Comparison of ENCODE assay signal across 10 cellular contexts in the genomic region with DNA sequence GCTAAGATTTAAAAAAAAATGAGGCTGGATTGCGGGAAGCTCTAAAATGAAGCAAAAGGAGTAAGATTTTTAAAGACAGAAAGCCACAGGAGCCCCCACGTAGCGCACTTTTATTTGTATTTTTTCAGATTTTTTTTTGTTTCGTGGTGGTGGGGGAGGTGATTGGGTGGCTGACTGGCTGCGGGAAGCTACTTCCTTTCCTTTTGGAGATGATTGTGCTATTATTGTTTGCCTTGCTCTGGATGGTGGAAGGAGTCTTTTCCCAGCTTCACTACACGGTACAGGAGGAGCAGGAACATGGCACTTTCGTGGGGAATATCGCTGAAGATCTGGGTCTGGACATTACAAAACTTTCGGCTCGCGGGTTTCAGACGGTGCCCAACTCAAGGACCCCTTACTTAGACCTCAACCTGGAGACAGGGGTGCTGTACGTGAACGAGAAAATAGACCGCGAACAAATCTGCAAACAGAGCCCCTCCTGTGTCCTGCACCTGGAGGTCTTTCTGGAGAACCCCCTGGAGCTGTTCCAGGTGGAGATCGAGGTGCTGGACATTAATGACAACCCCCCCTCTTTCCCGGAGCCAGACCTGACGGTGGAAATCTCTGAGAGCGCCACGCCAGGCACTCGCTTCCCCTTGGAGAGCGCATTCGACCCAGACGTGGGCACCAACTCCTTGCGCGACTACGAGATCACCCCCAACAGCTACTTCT. TPM values are rescaled to one million over a fixed set of nuclear protein-coding genes. Genes with fewer than 3 reads are reported as not detected.
A peak's percentile ranks its signal among the peaks of the same experiment; 100 is the strongest.
DNase-seq lines count a peak whose midpoint lies in the region; ATAC-seq, FAIRE-seq and TF ChIP-seq lines count a peak whose summit lies in the region.
"Had no signal": no experiment of that assay in that cellular context is flagged by ENCODE, and none has a peak within 500 bp of the region (broad histone marks: within the 10 kb centered on the region; RNA-seq: fewer than 3 reads in every experiment).

No MANE protein-coding gene starts in this region.

- no peaks in the 10 kb centered on the region for H3K9me3 Mint-ChIP-seq in stimulated activated memory B cell treated with anti-CD40 and anti-IgM and Interleukin-4, amounts not matched to agents 10 μg/mL and 1 μg/mL and 100 μg/mL, for 72 hours

- no peak overlapping the region for H3K27ac ChIP-seq in kidney (ENCODE audit: low read depth in 2 of 2, low read length in 2 of 2)
- H3K27ac ChIP-seq: left lung had no signal

- intact Hi-C loops in kidney (cut with DNase I) = no loop called here

- H3K4me3 ChIP-seq in adipocyte (ENCODE audit: low read length) (peak overlapping the region; percentile 81), kidney (ENCODE audit: low read length in 2 of 2) (peak overlapping the region; percentile 52 to 62)

- H3K9ac ChIP-seq in adipocyte (ENCODE audit: low read length) (no peak overlapping the region), kidney (ENCODE audit: low read length in 2 of 2) (no peak overlapping the region)

- H3K36me3 ChIP-seq in adipocyte (ENCODE audit: control insufficient read depth, insufficient read depth, low read length, severe bottlenecking) (no peaks in the 10 kb centered on the region), kidney (ENCODE audit: control insufficient read depth in 1 of 2, insufficient read depth in 2 of 2, low read length in 2 of 2) (no peaks in the 10 kb centered on the region)
- H3K36me3 ChIP-seq: left lung had no signal

- TF ChIP-seq CTCF in kidney (IDR thresholded peaks at IDR 0.05; ENCODE audit: borderline replicate concordance, extremely low read depth, insufficient read depth) = no peak

- H3K27ac Mint-ChIP-seq in stimulated activated memory B cell treated with anti-CD40 and anti-IgM and Interleukin-4, amounts not matched to agents 10 μg/mL and 1 μg/mL and 100 μg/mL, for 72 hours = no peak overlapping the region

- peak; percentile 40 for DNase-seq in NCI-H748 (lab: John Stamatoyannopoulos, UW; ENCODE audit: unreplicated experiment)
- DNase-seq in NCI-H748 treated with DMSO at 0.1 percent for 48 hours (lab: John Stamatoyannopoulos, UW) = no peak
- DNase-seq in adipocyte (ENCODE audit: low read depth) = peak; percentile 47
- DNase-seq in kidney = peak; percentile 57
- peak; percentile 53 for DNase-seq in superior temporal gyrus (ENCODE audit: extremely low spot score)
- DNase-seq in MV-4-11 (lab: John Stamatoyannopoulos, UW) = no peak
- no peak for DNase-seq in activated gamma-delta T cell treated with Interleukin-2 at 50 U/mL for 16 hours
- DNase-seq: activated effector memory CD4-positive, alpha-beta T cell treated with anti-CD3 and anti-CD28 coated beads, Interleukin-2, amount 50 U/mL, for 16 hours had no signal

- H3K27me3 ChIP-seq in adipocyte (replicated peaks; ENCODE audit: control insufficient read depth, insufficient read depth, low read length) = peaks cover 62% of the 10 kb centered on the region

- H3K4me1 ChIP-seq in adipocyte (ENCODE audit: control insufficient read depth, insufficient read depth, low read length) = peaks cover 45% of the 10 kb centered on the region
- H3K4me1 ChIP-seq in kidney (ENCODE audit: control insufficient read depth in 1 of 2, insufficient read depth in 1 of 2, low read depth in 1 of 2, low read length in 2 of 2) = peaks cover 13 to 21% of the 10 kb centered on the region in 2 donors

- no peaks in the 10 kb centered on the region for H3K9me3 ChIP-seq in adipocyte (ENCODE audit: control insufficient read depth, low read length)
- H3K9me3 ChIP-seq in kidney (ENCODE audit: control insufficient read depth in 1 of 2, low read length in 2 of 2) = no peaks in the 10 kb centered on the region
- H3K9me3 ChIP-seq: left lung had no signal

- H3K27me3 Mint-ChIP-seq in stimulated activated memory B cell treated with anti-CD40 and anti-IgM and Interleukin-4, amounts not matched to agents 10 μg/mL and 1 μg/mL and 100 μg/mL, for 72 hours = peaks cover 69% of the 10 kb centered on the region

- no peak for FAIRE-seq in kidney (lab: Jason Lieb, UNC)

- ATAC-seq in stimulated activated memory B cell treated with anti-CD40 and anti-IgM and Interleukin-4, amounts not matched to agents 10 μg/mL and 1 μg/mL and 100 μg/mL, for 72 hours = no peak
- ATAC-seq: left lung had no signal

- H3K4me3 Mint-ChIP-seq in stimulated activated memory B cell treated with anti-CD40 and anti-IgM and Interleukin-4, amounts not matched to agents 10 μg/mL and 1 μg/mL and 100 μg/mL, for 72 hours = no peak overlapping the region

- no peaks in the 10 kb centered on the region for H3K4me1 Mint-ChIP-seq in stimulated activated memory B cell treated with anti-CD40 and anti-IgM and Interleukin-4, amounts not matched to agents 10 μg/mL and 1 μg/mL and 100 μg/mL, for 72 hours

- H3K36me3 Mint-ChIP-seq in stimulated activated memory B cell treated with anti-CD40 and anti-IgM and Interleukin-4, amounts not matched to agents 10 μg/mL and 1 μg/mL and 100 μg/mL, for 72 hours = no peaks in the 10 kb centered on the region

RNA-seq across cellular contexts. Expression of a gene that starts 1.0 kb away (rescaled TPM):
- total RNA-seq in kidney = 5.5 TPM
- polyA plus RNA-seq in kidney (ENCODE audit: insufficient read depth, low read depth, low replicate concordance) = 0.69 TPM

Comparison
In these comparisons a context has a peak if more than half of its experiments do, and no peak if none do; other contexts are left out.
1. DNase-seq: peak in NCI-H748 (single experiment), adipocyte (single experiment), kidney (single experiment) and superior temporal gyrus (single experiment); none in NCI-H748 treated with DMSO at 0.1 percent for 48 hours (single experiment), MV-4-11 (single experiment) and activated gamma-delta T cell treated with Interleukin-2 at 50 U/mL for 16 hours (single experiment).